In genomic region chr16:56861092-56861610, GRCh38 we compare ENCODE assay signal across 1 cellular context.
A peak's percentile ranks its signal among the peaks of the same experiment; 100 is the strongest.
TF ChIP-seq lines count a peak whose summit lies in the region.

No MANE protein-coding gene starts in this region.

TF ChIP-seq in K562, 482 proteins besides CTCF, POLR2A, EP300 and RAD21 (continued from another document and continues in another):
- TF ChIP-seq FOSL1 (tag; conservative IDR thresholded peaks at IDR 0.05) = 0 out of 2 replicates have a peak, but pooled peaks have one; percentile 14
- peak; percentile 12 to 96; a peak in 2 of 4 replicates for TF ChIP-seq RCOR1 (IDR thresholded peaks at IDR 0.05; ENCODE audit: borderline replicate concordance in 1 of 2, low read depth in 2 of 2, low read length in 2 of 2)
- TF ChIP-seq HMGN3 (IDR thresholded peaks at IDR 0.05; ENCODE audit: borderline replicate concordance, extremely low read depth, insufficient read length, low read depth, low read length) = peak; percentile 38
- peak; percentile 76 for TF ChIP-seq CBFA2T3 (IDR thresholded peaks at IDR 0.05)
- no peak for TF ChIP-seq EZH2 (IDR thresholded peaks at IDR 0.05; ENCODE audit: borderline replicate concordance, low read depth, low read length)
- TF ChIP-seq OTX1 (CRISPR knock-in tag; IDR thresholded peaks at IDR 0.05) = no peak
- TF ChIP-seq ETS2 (tag; IDR thresholded peaks at IDR 0.05; ENCODE audit: borderline replicate concordance, poor library complexity, severe bottlenecking) = no peak
- no peak for TF ChIP-seq STAT5B (CRISPR knock-in tag; IDR thresholded peaks at IDR 0.05)
- no peak for TF ChIP-seq MED1 (CRISPR knock-in tag; IDR thresholded peaks at IDR 0.05; ENCODE audit: borderline replicate concordance)
- TF ChIP-seq E2F3 (CRISPR knock-in tag; IDR thresholded peaks at IDR 0.05) = no peak
- no peak for TF ChIP-seq THAP12 (CRISPR knock-in tag; IDR thresholded peaks at IDR 0.05)
- TF ChIP-seq RBBP5 (IDR thresholded peaks at IDR 0.05; ENCODE audit: borderline replicate concordance, insufficient read depth, low read length, poor library complexity, severe bottlenecking) = peak; percentile 11
- no peak for TF ChIP-seq CC2D1A (IDR thresholded peaks at IDR 0.05)
- no peak for TF ChIP-seq DACH1 (IDR thresholded peaks at IDR 0.05; ENCODE audit: partially characterized antibody)
- TF ChIP-seq SMAD4 (CRISPR knock-in tag; conservative IDR thresholded peaks at IDR 0.05) = 0 out of 2 replicates have a peak, but pooled peaks have one; percentile 19
- no peak for TF ChIP-seq MEF2D (tag; conservative IDR thresholded peaks at IDR 0.05; ENCODE audit: low read depth)
- no peak for TF ChIP-seq SRSF1 (IDR thresholded peaks at IDR 0.05; ENCODE audit: low read depth, low read length)
- 0 out of 4 replicates have a peak, but pooled peaks of 1 of the 2 experiments have one; percentile 32 for TF ChIP-seq MAZ (CRISPR knock-in tag; conservative IDR thresholded peaks at IDR 0.05 in 1 of 2, IDR thresholded peaks at IDR 0.05 in 1 of 2)
- TF ChIP-seq SMARCE1 (IDR thresholded peaks at IDR 0.05) = peak; percentile 54; the same call in 1 of the 2 replicates
- TF ChIP-seq ZNF23 (CRISPR knock-in tag; IDR thresholded peaks at IDR 0.05) = no peak
- no peak for TF ChIP-seq ZNF655 (CRISPR knock-in tag; IDR thresholded peaks at IDR 0.05)
- 0 out of 4 replicates have a peak, but pooled peaks of 1 of the 2 experiments have one; percentile 16 for TF ChIP-seq NRF1 (conservative IDR thresholded peaks at IDR 0.05 in 1 of 2, IDR thresholded peaks at IDR 0.05 in 1 of 2)
- TF ChIP-seq MTF1 (CRISPR knock-in tag; IDR thresholded peaks at IDR 0.05; ENCODE audit: borderline replicate concordance) = no peak
- no peak for TF ChIP-seq RREB1 (CRISPR knock-in tag; IDR thresholded peaks at IDR 0.05)
- TF ChIP-seq ZNF766 (CRISPR knock-in tag; conservative IDR thresholded peaks at IDR 0.05) = peak; percentile 86
- TF ChIP-seq RB1 (IDR thresholded peaks at IDR 0.05; ENCODE audit: low read depth) = no peak
- TF ChIP-seq ZNF609 (CRISPR knock-in tag; IDR thresholded peaks at IDR 0.05; ENCODE audit: borderline replicate concordance) = no peak
- TF ChIP-seq CHD2 (IDR thresholded peaks at IDR 0.05; ENCODE audit: low read depth, low read length) = no peak
- TF ChIP-seq E2F5 (CRISPR knock-in tag; IDR thresholded peaks at IDR 0.05) = no peak
- TF ChIP-seq BCOR (IDR thresholded peaks at IDR 0.05) = no peak
- no peak for TF ChIP-seq ZNF76 (CRISPR knock-in tag; IDR thresholded peaks at IDR 0.05; ENCODE audit: borderline replicate concordance)
- TF ChIP-seq CBFA2T2 (conservative IDR thresholded peaks at IDR 0.05) = peak; percentile 63
- peak; percentile 79 to 80; a peak in 3 of 4 replicates for TF ChIP-seq KDM1A (IDR thresholded peaks at IDR 0.05)
- peak; percentile 27; the same call in 1 of the 2 replicates for TF ChIP-seq HDAC2 (IDR thresholded peaks at IDR 0.05)
- no peak for TF ChIP-seq ZBTB11 (CRISPR knock-in tag; IDR thresholded peaks at IDR 0.05)
- TF ChIP-seq ZNF707 (CRISPR knock-in tag; conservative IDR thresholded peaks at IDR 0.05) = no peak
- TF ChIP-seq SMARCC2 (IDR thresholded peaks at IDR 0.05; ENCODE audit: low read depth) = no peak
- no peak for TF ChIP-seq NFYB (IDR thresholded peaks at IDR 0.05; ENCODE audit: extremely low read depth, insufficient read length)
- no peak for TF ChIP-seq HLTF (IDR thresholded peaks at IDR 0.05)
- peak; percentile 52 for TF ChIP-seq TEAD4 (IDR thresholded peaks at IDR 0.05; ENCODE audit: low read length)
- no peak for TF ChIP-seq TEAD4 (CRISPR knock-in tag; IDR thresholded peaks at IDR 0.05; ENCODE audit: borderline replicate concordance)
